ENCODE assay signal across 8 cellular contexts in the genomic region with DNA sequence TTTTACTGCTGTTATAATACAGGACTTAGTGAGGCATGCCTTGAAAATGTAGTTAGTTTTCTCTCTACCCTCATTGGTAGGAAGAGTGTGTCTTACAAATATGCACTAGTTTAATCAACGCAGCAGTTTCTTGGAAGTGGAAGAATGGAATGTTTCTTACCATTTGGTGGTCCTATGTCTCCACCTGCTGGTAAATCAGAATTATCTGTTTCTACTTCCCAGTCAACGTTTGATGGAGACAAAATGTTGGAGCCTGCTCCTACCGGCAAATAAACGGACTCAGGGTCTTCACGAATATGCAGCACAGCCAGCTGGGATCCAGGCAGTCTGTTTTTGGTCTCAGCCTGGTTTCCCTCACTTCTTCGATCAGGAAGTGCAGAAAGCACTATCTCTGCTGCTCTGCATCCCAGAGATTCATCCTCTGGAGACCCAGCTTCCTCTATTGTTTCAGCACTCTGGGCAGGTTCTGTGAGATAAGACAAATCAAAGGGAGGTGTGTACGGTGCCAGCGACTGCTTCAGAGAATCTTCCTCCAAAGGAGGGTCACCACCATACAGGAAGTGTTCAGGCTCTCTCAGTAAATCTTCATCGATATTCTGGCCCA. TPM values are rescaled to one million over a fixed set of nuclear protein-coding genes. Genes with fewer than 3 reads are reported as not detected.
DNase-seq lines count a peak whose midpoint lies in the region; ATAC-seq lines count a peak whose summit lies in the region.

No MANE protein-coding gene starts in this region.

- H3K9me3 Mint-ChIP-seq in effector memory CD8-positive, alpha-beta T cell: no peaks in the 10 kb centered on the region
- no peaks in the 10 kb centered on the region for H3K9me3 Mint-ChIP-seq in activated CD4-positive, alpha-beta memory T cell treated with anti-CD3 and anti-CD28 coated beads for 36 hours

- ATAC-seq in effector memory CD8-positive, alpha-beta T cell (replicated peaks): peak; percentile 43
- no peak for ATAC-seq in HG03571 (IDR thresholded peaks at IDR 0.05; ENCODE audit: unreplicated experiment)

- no peaks in the 10 kb centered on the region for H3K36me3 Mint-ChIP-seq in effector memory CD8-positive, alpha-beta T cell (ENCODE audit: insufficient read depth)
- no peaks in the 10 kb centered on the region for H3K36me3 Mint-ChIP-seq in activated CD4-positive, alpha-beta memory T cell treated with anti-CD3 and anti-CD28 coated beads for 36 hours

- in situ Hi-C loops in KBM-7 (cut with MboI; ENCODE audit: low pct_unique_long_range_greater_than_20kb, low sequenced_read_pairs): loop anchor here (25.0 kb wide), 1 partner anchor 817 kb away; a partner anchor contains a TSS

- no peak overlapping the region for H3K4me3 Mint-ChIP-seq in effector memory CD8-positive, alpha-beta T cell
- no peak overlapping the region for H3K4me3 Mint-ChIP-seq in activated CD4-positive, alpha-beta memory T cell treated with anti-CD3 and anti-CD28 coated beads for 36 hours

- intact Hi-C loops in activated CD4-positive, alpha-beta memory T cell treated with anti-CD3 and anti-CD28 coated beads for 36 hours (cut with micrococcal nuclease): loop anchor here (1.0 to 2.0 kb wide), 4 partner anchors 38 to 310 kb away; a partner anchor contains a TSS

- POLR2A ChIA-PET in activated CD4-positive, alpha-beta memory T cell treated with anti-CD3 and anti-CD28 coated beads for 36 hours (lab: Charles Lee): no interaction called here

- peak; percentile 78 for DNase-seq in EL
- DNase-seq in KBM-7: peak; percentile 67
- peak; percentile 78 for DNase-seq in OCI-M1 (lab: John Stamatoyannopoulos, UW)
- peak; percentile 11 to 19 (median 15) for DNase-seq in effector memory CD8-positive, alpha-beta T cell
- DNase-seq in lung microvascular endothelial cell (ENCODE audit: low read depth in 2 of 2): peak; percentile 93 to 94
- DNase-seq in T-helper 9 cell: no peak
- DNase-seq in activated CD4-positive, alpha-beta memory T cell treated with anti-CD3 and anti-CD28 coated beads for 36 hours: no peak

- CTCF ChIA-PET in activated CD4-positive, alpha-beta memory T cell treated with anti-CD3 and anti-CD28 coated beads for 36 hours (lab: Charles Lee): interaction anchor here (0.6 to 6.5 kb wide), 21 partner anchors 11 to 402 kb away, joined by 3 to 50 read pairs (median 4); no protein-coding TSS in a partner anchor

- H3K27me3 Mint-ChIP-seq in effector memory CD8-positive, alpha-beta T cell: peaks cover 52 to 67% of the 10 kb centered on the region in 2 donors
- H3K27me3 Mint-ChIP-seq in activated CD4-positive, alpha-beta memory T cell treated with anti-CD3 and anti-CD28 coated beads for 36 hours: peaks cover 36% of the 10 kb centered on the region

- no peak overlapping the region for H3K27ac Mint-ChIP-seq in effector memory CD8-positive, alpha-beta T cell
- no peak overlapping the region for H3K27ac Mint-ChIP-seq in activated CD4-positive, alpha-beta memory T cell treated with anti-CD3 and anti-CD28 coated beads for 36 hours

- H3K4me1 Mint-ChIP-seq in effector memory CD8-positive, alpha-beta T cell (ENCODE audit: low read depth in 2 of 2): peaks cover 6% of the 10 kb centered on the region in 2 donors
- H3K4me1 Mint-ChIP-seq in activated CD4-positive, alpha-beta memory T cell treated with anti-CD3 and anti-CD28 coated beads for 36 hours (ENCODE audit: low read depth): peaks cover 10% of the 10 kb centered on the region

RNA-seq across cellular contexts. Expression of a gene that starts 59.5 kb away (rescaled TPM):
- 0.20 and 0.22 TPM in 2 replicates for total RNA-seq in lung microvascular endothelial cell
- not detected for total RNA-seq in activated CD4-positive, alpha-beta memory T cell treated with anti-CD3 and anti-CD28 coated beads for 36 hours

Comparison
In these comparisons a context has a peak if more than half of its experiments do, and no peak if none do; other contexts are left out.
1. DNase-seq: peak in EL (single experiment), KBM-7 (single experiment), OCI-M1 (single experiment), effector memory CD8-positive, alpha-beta T cell (3 of 3) and lung microvascular endothelial cell (2 of 2); none in T-helper 9 cell (single experiment) and activated CD4-positive, alpha-beta memory T cell treated with anti-CD3 and anti-CD28 coated beads for 36 hours (single experiment).